21 cellular contexts compared by ENCODE assay signal in genomic region chr2:28469304-28469703, GRCh38. TPM values are rescaled to one million over a fixed set of nuclear protein-coding genes. Genes with fewer than 3 reads are reported as not detected.
DNase-seq lines count a peak whose midpoint lies in the region; ATAC-seq and TF ChIP-seq lines count a peak whose summit lies in the region.
"Had no signal": no experiment of that assay in that cellular context is flagged by ENCODE, and none has a peak within 500 bp of the region (broad histone marks: within the 10 kb centered on the region; RNA-seq: fewer than 3 reads in every experiment).

No MANE protein-coding gene starts in this region.

- TF ChIP-seq POLR2A in sigmoid colon (IDR thresholded peaks at IDR 0.05) = no peak

- no peaks in the 10 kb centered on the region for H3K4me1 ChIP-seq in sigmoid colon
- H3K4me1 ChIP-seq: right atrium auricular region had no signal

- peaks cover 72% of the 10 kb centered on the region for H3K4me1 Mint-ChIP-seq in CD14-positive monocyte
- peaks cover 74% of the 10 kb centered on the region for H3K4me1 Mint-ChIP-seq in dendritic cell treated with granulocyte-macrophage colony-stimulating factor and Interleukin-4, amounts not matched to agents 40 ng/mL and 50 ng/mL, for 4 days (ENCODE audit: low read depth)
- no peaks in the 10 kb centered on the region for H3K4me1 Mint-ChIP-seq in glutamatergic neuron (ENCODE audit: low read depth, unreplicated experiment)

- DNase-seq in CD14-positive monocyte (ENCODE audit: low spot score) = no peak
- peak; percentile 39 for DNase-seq in LHCN-M2 (ENCODE audit: low read depth)
- DNase-seq in sigmoid colon = peak; percentile 32
- no peak for DNase-seq in glutamatergic neuron
- DNase-seq in HK-2 (ENCODE audit: unreplicated experiment) = no peak
- no peak for DNase-seq in activated CD4-positive, CD25-positive, alpha-beta regulatory T cell (lab: John Stamatoyannopoulos, UW)
- DNase-seq: activated CD4-positive, alpha-beta T cell treated with anti-CD3 and anti-CD28 coated beads for 1 hour; caudate nucleus; CD4-positive, alpha-beta memory T cell; NCI-H1436 treated with DMSO at 0.1 percent for 48 hours; nephron progenitor cell; stimulated activated CD4-positive, alpha-beta T cell treated with anti-CD3 and anti-CD28 coated beads, Interleukin-4, amount 100 ng/mL, for 1 hour; stimulated activated CD8-positive, alpha-beta memory T cell treated with anti-CD3 and anti-CD28 coated beads, Interleukin-4, amount 100 ng/mL, for 48 hours; T-helper 1 cell had no signal

- H3K4me3 Mint-ChIP-seq in CD14-positive monocyte (peak overlapping the region in 1 of 2 donors; percentile 23), glutamatergic neuron (ENCODE audit: unreplicated experiment) (no peak overlapping the region)
- no peak overlapping the region for H3K4me3 Mint-ChIP-seq in dendritic cell treated with granulocyte-macrophage colony-stimulating factor and Interleukin-4, amounts not matched to agents 40 ng/mL and 50 ng/mL, for 4 days
- H3K4me3 Mint-ChIP-seq: CD4-positive, alpha-beta memory T cell; memory B cell; nephron progenitor cell had no signal

- H3K27me3 Mint-ChIP-seq in CD14-positive monocyte (ENCODE audit: low read depth in 3 of 3) (no peaks in the 10 kb centered on the region), glutamatergic neuron (ENCODE audit: unreplicated experiment) (peaks cover 5% of the 10 kb centered on the region)
- no peaks in the 10 kb centered on the region for H3K27me3 Mint-ChIP-seq in dendritic cell treated with granulocyte-macrophage colony-stimulating factor and Interleukin-4, amounts not matched to agents 40 ng/mL and 50 ng/mL, for 4 days
- H3K27me3 Mint-ChIP-seq: CD4-positive, alpha-beta memory T cell had no signal

- no peak for TF ChIP-seq CTCF in CD14-positive monocyte (IDR thresholded peaks at IDR 0.05)
- TF ChIP-seq CTCF in sigmoid colon (IDR thresholded peaks at IDR 0.05) = no peak
- TF ChIP-seq CTCF in glutamatergic neuron (IDR thresholded peaks at IDR 0.05; ENCODE audit: partially characterized antibody, unreplicated experiment) = no peak

- H3K27me3 ChIP-seq in sigmoid colon = no peaks in the 10 kb centered on the region
- H3K27me3 ChIP-seq: right atrium auricular region had no signal

- ATAC-seq in GM21786 (IDR thresholded peaks at IDR 0.05; ENCODE audit: unreplicated experiment) = no peak
- ATAC-seq: activated naive CD4-positive, alpha-beta T cell treated with anti-CD3 and anti-CD28 coated beads, Interleukin-2, amount 50 U/mL, for 72 hours; GM12878 had no signal

- no peak overlapping the region for H3K27ac ChIP-seq in sigmoid colon
- H3K27ac ChIP-seq: KMS-11, right atrium auricular region had no signal

- TF ChIP-seq EP300 in sigmoid colon (IDR thresholded peaks at IDR 0.05) = no peak

- no peaks in the 10 kb centered on the region for H3K36me3 Mint-ChIP-seq in CD14-positive monocyte
- no peaks in the 10 kb centered on the region for H3K36me3 Mint-ChIP-seq in dendritic cell treated with granulocyte-macrophage colony-stimulating factor and Interleukin-4, amounts not matched to agents 40 ng/mL and 50 ng/mL, for 4 days (ENCODE audit: low read depth)
- H3K36me3 Mint-ChIP-seq in glutamatergic neuron (ENCODE audit: unreplicated experiment) = peaks cover 6% of the 10 kb centered on the region
- H3K36me3 Mint-ChIP-seq: CD4-positive, alpha-beta memory T cell; memory B cell had no signal

- no peaks in the 10 kb centered on the region for H3K36me3 ChIP-seq in sigmoid colon
- H3K36me3 ChIP-seq: right atrium auricular region had no signal

- H3K9me3 Mint-ChIP-seq in CD14-positive monocyte (peaks cover 0 to 9% (median 3%) of the 10 kb centered on the region in 7 donors), glutamatergic neuron (ENCODE audit: unreplicated experiment) (peaks cover 6% of the 10 kb centered on the region)
- H3K9me3 Mint-ChIP-seq in dendritic cell treated with granulocyte-macrophage colony-stimulating factor and Interleukin-4, amounts not matched to agents 40 ng/mL and 50 ng/mL, for 4 days = peaks cover under 1% of the 10 kb centered on the region
- H3K9me3 Mint-ChIP-seq: CD4-positive, alpha-beta memory T cell; memory B cell; nephron progenitor cell had no signal

- no peaks in the 10 kb centered on the region for H3K9me3 ChIP-seq in sigmoid colon
- H3K9me3 ChIP-seq: right atrium auricular region had no signal

- H3K4me3 ChIP-seq in sigmoid colon = no peak overlapping the region
- H3K4me3 ChIP-seq: GM12878, right atrium auricular region had no signal

- intact Hi-C loops in CD14-positive monocyte (cut with micrococcal nuclease) (no loop called here), sigmoid colon (cut with DNase I) (no loop called here)
- intact Hi-C loops in dendritic cell treated with granulocyte-macrophage colony-stimulating factor and Interleukin-4, amounts not matched to agents 40 ng/mL and 50 ng/mL, for 4 days (cut with micrococcal nuclease) = no loop called here

- H3K27ac Mint-ChIP-seq in CD14-positive monocyte = peak overlapping the region; percentile 59 to 91 (median 86)
- peak overlapping the region; percentile 57 for H3K27ac Mint-ChIP-seq in dendritic cell treated with granulocyte-macrophage colony-stimulating factor and Interleukin-4, amounts not matched to agents 40 ng/mL and 50 ng/mL, for 4 days
- H3K27ac Mint-ChIP-seq in glutamatergic neuron (ENCODE audit: unreplicated experiment) = no peak overlapping the region
- H3K27ac Mint-ChIP-seq: CD4-positive, alpha-beta memory T cell; memory B cell had no signal

RNA-seq across cellular contexts. Expression of gene PLB1, which starts 26.6 kb away (rescaled TPM):
- 10 to 100 TPM; 20.2 to 23.9 TPM for polyA plus RNA-seq in CD14-positive monocyte
- 1.4 and 1.5 TPM in 2 replicates for total RNA-seq in LHCN-M2 (2014; rRNA removed)
- polyA plus RNA-seq in LHCN-M2 (2012) = 1.0 TPM
- total RNA-seq in sigmoid colon = 10 to 100 TPM in 1 of 4 donors, 1 to 10 TPM in 3; 2.1 to 18.3 (median 5.7) TPM
- 1 to 10 TPM; 1.2 to 1.8 (median 1.4) TPM for polyA plus RNA-seq in sigmoid colon
- total RNA-seq in glutamatergic neuron (ENCODE audit: unreplicated experiment) = not detected

Comparison
In these comparisons a context has a peak if more than half of its experiments do, and no peak if none do; other contexts are left out.
1. DNase-seq: peak in LHCN-M2 (single experiment) and sigmoid colon (single experiment); none in CD14-positive monocyte (single experiment), glutamatergic neuron (single experiment), HK-2 (single experiment) and activated CD4-positive, CD25-positive, alpha-beta regulatory T cell (0 of 4).